In genomic region chr17:29322363-29322762, GRCh38 we compare ENCODE assay signal across 29 cellular contexts.
"Had no signal": no experiment of that assay in that cellular context is flagged by ENCODE, and none has a peak within 500 bp of the region (broad histone marks: within the 10 kb centered on the region; RNA-seq: fewer than 3 reads in every experiment).

No MANE protein-coding gene starts in this region.

- H3K27me3 Mint-ChIP-seq: effector memory CD8-positive, alpha-beta T cell had no signal

- H3K27me3 ChIP-seq: colonic mucosa, dorsolateral prefrontal cortex, esophagus muscularis mucosa, esophagus squamous epithelium, gastrocnemius medialis, gastroesophageal sphincter, heart left ventricle, heart right ventricle, hepatocyte had no signal

- H3K4me1 ChIP-seq: colonic mucosa, esophagus muscularis mucosa, esophagus squamous epithelium, foreskin keratinocyte, gastrocnemius medialis, gastroesophageal sphincter, heart left ventricle, heart right ventricle had no signal

- H3K36me3 ChIP-seq: colonic mucosa, esophagus muscularis mucosa, esophagus squamous epithelium, gastrocnemius medialis, gastroesophageal sphincter, heart left ventricle, heart right ventricle had no signal

- H2AFZ ChIP-seq: hepatocyte had no signal

- H3K79me2 ChIP-seq: hepatocyte had no signal

- H3K27ac ChIP-seq: colonic mucosa, coronary artery, dorsolateral prefrontal cortex, epithelial cell of prostate, esophagus muscularis mucosa, esophagus squamous epithelium, foreskin keratinocyte, gastrocnemius medialis, gastroesophageal sphincter, heart left ventricle, heart right ventricle, hepatocyte had no signal

- ATAC-seq: effector memory CD8-positive, alpha-beta T cell; esophagus mucosa; foreskin keratinocyte; gastrocnemius medialis; gastroesophageal sphincter; heart left ventricle; heart right ventricle had no signal

- H3K4me3 ChIP-seq: colonic mucosa, coronary artery, dorsolateral prefrontal cortex, esophagus muscularis mucosa, esophagus squamous epithelium, gastrocnemius medialis, gastroesophageal sphincter, heart left ventricle, heart right ventricle, hepatocyte had no signal

- H3K9me3 ChIP-seq: colonic mucosa, esophagus muscularis mucosa, esophagus squamous epithelium, gastrocnemius medialis, gastroesophageal sphincter, heart left ventricle, heart right ventricle had no signal

- H3K9me3 Mint-ChIP-seq: dendritic cell treated with granulocyte-macrophage colony-stimulating factor and Interleukin-4, amounts not matched to agents 40 ng/mL and 50 ng/mL, for 4 days; effector memory CD8-positive, alpha-beta T cell; endodermal cell had no signal

- FAIRE-seq: endometrium, endothelial cell of umbilical vein, frontal cortex had no signal

- H3K4me2 ChIP-seq: hepatocyte had no signal

- H3K4me3 Mint-ChIP-seq: dendritic cell treated with granulocyte-macrophage colony-stimulating factor and Interleukin-4, amounts not matched to agents 40 ng/mL and 50 ng/mL, for 4 days; effector memory CD8-positive, alpha-beta T cell; endodermal cell had no signal

- DNase-seq: colonic mucosa; cortex of kidney; dermis blood vessel endothelial cell; dorsolateral prefrontal cortex; effector CD4-positive, alpha-beta T cell; effector CD8-positive, alpha-beta T cell; effector memory CD4-positive, alpha-beta T cell; effector memory CD8-positive, alpha-beta T cell; endodermal cell; erythroblast; esophagus squamous epithelium; foreskin fibroblast; foreskin keratinocyte; foreskin melanocyte; gastrocnemius medialis; glutamatergic neuron; head of caudate nucleus; heart left ventricle; heart right ventricle had no signal
